In the genomic region with DNA sequence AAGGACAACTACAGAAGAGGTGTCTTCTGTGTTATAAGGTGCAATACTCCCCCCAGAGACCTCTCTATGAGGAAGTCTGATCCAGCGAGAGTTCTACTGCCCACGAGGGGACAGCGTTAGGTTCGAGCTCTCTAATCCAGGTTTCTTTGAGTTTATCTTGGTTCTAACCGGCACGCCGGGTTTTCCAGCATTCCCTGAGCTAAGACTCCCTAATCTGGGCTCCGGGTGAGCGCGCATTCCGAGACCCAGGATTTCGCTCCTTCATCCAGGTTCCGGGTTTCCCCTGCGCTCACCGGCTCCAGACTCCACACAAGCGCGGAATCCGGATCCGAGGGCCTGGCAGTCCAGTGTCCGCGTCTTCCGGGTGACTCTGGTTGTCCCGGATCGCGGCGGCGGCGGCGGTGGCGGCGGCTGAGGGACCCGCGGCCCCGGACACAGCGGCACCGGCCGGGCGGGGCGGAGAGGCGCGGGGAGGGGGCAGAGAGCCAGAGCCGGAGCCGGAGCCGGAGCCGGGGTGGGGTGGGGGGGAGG, we compare ENCODE assay signal across 1 cellular context.
A peak's percentile ranks its signal among the peaks of the same experiment; 100 is the strongest.
TF ChIP-seq lines count a peak whose summit lies in the region.

A gene with protein sequence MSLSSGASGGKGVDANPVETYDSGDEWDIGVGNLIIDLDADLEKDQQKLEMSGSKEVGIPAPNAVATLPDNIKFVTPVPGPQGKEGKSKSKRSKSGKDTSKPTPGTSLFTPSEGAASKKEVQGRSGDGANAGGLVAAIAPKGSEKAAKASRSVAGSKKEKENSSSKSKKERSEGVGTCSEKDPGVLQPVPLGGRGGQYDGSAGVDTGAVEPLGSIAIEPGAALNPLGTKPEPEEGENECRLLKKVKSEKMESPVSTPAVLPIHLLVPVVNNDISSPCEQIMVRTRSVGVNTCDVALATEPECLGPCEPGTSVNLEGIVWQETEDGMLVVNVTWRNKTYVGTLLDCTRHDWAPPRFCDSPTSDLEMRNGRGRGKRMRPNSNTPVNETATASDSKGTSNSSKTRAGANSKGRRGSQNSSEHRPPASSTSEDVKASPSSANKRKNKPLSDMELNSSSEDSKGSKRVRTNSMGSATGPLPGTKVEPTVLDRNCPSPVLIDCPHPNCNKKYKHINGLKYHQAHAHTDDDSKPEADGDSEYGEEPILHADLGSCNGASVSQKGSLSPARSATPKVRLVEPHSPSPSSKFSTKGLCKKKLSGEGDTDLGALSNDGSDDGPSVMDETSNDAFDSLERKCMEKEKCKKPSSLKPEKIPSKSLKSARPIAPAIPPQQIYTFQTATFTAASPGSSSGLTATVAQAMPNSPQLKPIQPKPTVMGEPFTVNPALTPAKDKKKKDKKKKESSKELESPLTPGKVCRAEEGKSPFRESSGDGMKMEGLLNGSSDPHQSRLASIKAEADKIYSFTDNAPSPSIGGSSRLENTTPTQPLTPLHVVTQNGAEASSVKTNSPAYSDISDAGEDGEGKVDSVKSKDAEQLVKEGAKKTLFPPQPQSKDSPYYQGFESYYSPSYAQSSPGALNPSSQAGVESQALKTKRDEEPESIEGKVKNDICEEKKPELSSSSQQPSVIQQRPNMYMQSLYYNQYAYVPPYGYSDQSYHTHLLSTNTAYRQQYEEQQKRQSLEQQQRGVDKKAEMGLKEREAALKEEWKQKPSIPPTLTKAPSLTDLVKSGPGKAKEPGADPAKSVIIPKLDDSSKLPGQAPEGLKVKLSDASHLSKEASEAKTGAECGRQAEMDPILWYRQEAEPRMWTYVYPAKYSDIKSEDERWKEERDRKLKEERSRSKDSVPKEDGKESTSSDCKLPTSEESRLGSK (N-terminal part only) (plus strand): TSS at position 373 of the 531 bp plus-strand sequence. CDS start 38,842 bp downstream, outside the sequence.

TF ChIP-seq in WTC11, 78 proteins besides CTCF, POLR2A, EP300 and RAD21 (continued from another document):
- TF ChIP-seq, protein P1, sequence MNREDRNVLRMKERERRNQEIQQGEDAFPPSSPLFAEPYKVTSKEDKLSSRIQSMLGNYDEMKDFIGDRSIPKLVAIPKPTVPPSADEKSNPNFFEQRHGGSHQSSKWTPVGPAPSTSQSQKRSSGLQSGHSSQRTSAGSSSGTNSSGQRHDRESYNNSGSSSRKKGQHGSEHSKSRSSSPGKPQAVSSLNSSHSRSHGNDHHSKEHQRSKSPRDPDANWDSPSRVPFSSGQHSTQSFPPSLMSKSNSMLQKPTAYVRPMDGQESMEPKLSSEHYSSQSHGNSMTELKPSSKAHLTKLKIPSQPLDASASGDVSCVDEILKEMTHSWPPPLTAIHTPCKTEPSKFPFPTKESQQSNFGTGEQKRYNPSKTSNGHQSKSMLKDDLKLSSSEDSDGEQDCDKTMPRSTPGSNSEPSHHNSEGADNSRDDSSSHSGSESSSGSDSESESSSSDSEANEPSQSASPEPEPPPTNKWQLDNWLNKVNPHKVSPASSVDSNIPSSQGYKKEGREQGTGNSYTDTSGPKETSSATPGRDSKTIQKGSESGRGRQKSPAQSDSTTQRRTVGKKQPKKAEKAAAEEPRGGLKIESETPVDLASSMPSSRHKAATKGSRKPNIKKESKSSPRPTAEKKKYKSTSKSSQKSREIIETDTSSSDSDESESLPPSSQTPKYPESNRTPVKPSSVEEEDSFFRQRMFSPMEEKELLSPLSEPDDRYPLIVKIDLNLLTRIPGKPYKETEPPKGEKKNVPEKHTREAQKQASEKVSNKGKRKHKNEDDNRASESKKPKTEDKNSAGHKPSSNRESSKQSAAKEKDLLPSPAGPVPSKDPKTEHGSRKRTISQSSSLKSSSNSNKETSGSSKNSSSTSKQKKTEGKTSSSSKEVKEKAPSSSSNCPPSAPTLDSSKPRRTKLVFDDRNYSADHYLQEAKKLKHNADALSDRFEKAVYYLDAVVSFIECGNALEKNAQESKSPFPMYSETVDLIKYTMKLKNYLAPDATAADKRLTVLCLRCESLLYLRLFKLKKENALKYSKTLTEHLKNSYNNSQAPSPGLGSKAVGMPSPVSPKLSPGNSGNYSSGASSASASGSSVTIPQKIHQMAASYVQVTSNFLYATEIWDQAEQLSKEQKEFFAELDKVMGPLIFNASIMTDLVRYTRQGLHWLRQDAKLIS (CRISPR knock-in tag; IDR thresholded peaks at IDR 0.05; ENCODE audit: borderline replicate concordance) = no peak; the same call in 1 of the 2 replicates
- TF ChIP-seq, protein P2, sequence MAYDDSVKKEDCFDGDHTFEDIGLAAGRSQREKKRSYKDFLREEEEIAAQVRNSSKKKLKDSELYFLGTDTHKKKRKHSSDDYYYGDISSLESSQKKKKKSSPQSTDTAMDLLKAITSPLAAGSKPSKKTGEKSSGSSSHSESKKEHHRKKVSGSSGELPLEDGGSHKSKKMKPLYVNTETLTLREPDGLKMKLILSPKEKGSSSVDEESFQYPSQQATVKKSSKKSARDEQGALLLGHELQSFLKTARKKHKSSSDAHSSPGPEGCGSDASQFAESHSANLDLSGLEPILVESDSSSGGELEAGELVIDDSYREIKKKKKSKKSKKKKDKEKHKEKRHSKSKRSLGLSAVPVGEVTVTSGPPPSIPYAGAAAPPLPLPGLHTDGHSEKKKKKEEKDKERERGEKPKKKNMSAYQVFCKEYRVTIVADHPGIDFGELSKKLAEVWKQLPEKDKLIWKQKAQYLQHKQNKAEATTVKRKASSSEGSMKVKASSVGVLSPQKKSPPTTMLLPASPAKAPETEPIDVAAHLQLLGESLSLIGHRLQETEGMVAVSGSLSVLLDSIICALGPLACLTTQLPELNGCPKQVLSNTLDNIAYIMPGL (CRISPR knock-in tag; IDR thresholded peaks at IDR 0.05) = peak; percentile 80
- TF ChIP-seq GTF2I (CRISPR knock-in tag; conservative IDR thresholded peaks at IDR 0.05) (no peak), ZNF416 (CRISPR knock-in tag; IDR thresholded peaks at IDR 0.05) (no peak), NR2C2 (CRISPR knock-in tag; IDR thresholded peaks at IDR 0.05) (no peak)
- TF ChIP-seq, protein P3, sequence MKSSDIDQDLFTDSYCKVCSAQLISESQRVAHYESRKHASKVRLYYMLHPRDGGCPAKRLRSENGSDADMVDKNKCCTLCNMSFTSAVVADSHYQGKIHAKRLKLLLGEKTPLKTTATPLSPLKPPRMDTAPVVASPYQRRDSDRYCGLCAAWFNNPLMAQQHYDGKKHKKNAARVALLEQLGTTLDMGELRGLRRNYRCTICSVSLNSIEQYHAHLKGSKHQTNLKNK (CRISPR knock-in tag; IDR thresholded peaks at IDR 0.05) = no peak
- TF ChIP-seq, protein P4, sequence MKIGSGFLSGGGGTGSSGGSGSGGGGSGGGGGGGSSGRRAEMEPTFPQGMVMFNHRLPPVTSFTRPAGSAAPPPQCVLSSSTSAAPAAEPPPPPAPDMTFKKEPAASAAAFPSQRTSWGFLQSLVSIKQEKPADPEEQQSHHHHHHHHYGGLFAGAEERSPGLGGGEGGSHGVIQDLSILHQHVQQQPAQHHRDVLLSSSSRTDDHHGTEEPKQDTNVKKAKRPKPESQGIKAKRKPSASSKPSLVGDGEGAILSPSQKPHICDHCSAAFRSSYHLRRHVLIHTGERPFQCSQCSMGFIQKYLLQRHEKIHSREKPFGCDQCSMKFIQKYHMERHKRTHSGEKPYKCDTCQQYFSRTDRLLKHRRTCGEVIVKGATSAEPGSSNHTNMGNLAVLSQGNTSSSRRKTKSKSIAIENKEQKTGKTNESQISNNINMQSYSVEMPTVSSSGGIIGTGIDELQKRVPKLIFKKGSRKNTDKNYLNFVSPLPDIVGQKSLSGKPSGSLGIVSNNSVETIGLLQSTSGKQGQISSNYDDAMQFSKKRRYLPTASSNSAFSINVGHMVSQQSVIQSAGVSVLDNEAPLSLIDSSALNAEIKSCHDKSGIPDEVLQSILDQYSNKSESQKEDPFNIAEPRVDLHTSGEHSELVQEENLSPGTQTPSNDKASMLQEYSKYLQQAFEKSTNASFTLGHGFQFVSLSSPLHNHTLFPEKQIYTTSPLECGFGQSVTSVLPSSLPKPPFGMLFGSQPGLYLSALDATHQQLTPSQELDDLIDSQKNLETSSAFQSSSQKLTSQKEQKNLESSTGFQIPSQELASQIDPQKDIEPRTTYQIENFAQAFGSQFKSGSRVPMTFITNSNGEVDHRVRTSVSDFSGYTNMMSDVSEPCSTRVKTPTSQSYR (CRISPR knock-in tag; IDR thresholded peaks at IDR 0.05) = 0 out of 2 replicates have a peak, but pooled peaks have one; percentile 49
- TF ChIP-seq, protein P5, sequence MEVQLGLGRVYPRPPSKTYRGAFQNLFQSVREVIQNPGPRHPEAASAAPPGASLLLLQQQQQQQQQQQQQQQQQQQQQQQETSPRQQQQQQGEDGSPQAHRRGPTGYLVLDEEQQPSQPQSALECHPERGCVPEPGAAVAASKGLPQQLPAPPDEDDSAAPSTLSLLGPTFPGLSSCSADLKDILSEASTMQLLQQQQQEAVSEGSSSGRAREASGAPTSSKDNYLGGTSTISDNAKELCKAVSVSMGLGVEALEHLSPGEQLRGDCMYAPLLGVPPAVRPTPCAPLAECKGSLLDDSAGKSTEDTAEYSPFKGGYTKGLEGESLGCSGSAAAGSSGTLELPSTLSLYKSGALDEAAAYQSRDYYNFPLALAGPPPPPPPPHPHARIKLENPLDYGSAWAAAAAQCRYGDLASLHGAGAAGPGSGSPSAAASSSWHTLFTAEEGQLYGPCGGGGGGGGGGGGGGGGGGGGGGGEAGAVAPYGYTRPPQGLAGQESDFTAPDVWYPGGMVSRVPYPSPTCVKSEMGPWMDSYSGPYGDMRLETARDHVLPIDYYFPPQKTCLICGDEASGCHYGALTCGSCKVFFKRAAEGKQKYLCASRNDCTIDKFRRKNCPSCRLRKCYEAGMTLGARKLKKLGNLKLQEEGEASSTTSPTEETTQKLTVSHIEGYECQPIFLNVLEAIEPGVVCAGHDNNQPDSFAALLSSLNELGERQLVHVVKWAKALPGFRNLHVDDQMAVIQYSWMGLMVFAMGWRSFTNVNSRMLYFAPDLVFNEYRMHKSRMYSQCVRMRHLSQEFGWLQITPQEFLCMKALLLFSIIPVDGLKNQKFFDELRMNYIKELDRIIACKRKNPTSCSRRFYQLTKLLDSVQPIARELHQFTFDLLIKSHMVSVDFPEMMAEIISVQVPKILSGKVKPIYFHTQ (CRISPR knock-in tag; IDR thresholded peaks at IDR 0.05) = no peak
- TF ChIP-seq, protein P6, sequence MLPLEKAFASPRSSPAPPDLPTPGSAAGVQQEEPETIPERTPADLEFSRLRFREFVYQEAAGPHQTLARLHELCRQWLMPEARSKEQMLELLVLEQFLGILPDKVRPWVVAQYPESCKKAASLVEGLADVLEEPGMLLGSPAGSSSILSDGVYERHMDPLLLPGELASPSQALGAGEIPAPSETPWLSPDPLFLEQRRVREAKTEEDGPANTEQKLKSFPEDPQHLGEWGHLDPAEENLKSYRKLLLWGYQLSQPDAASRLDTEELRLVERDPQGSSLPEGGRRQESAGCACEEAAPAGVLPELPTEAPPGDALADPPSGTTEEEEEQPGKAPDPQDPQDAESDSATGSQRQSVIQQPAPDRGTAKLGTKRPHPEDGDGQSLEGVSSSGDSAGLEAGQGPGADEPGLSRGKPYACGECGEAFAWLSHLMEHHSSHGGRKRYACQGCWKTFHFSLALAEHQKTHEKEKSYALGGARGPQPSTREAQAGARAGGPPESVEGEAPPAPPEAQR (CRISPR knock-in tag; IDR thresholded peaks at IDR 0.05) = no peak
- TF ChIP-seq, protein P7, sequence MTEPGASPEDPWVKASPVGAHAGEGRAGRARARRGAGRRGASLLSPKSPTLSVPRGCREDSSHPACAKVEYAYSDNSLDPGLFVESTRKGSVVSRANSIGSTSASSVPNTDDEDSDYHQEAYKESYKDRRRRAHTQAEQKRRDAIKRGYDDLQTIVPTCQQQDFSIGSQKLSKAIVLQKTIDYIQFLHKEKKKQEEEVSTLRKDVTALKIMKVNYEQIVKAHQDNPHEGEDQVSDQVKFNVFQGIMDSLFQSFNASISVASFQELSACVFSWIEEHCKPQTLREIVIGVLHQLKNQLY (CRISPR knock-in tag; IDR thresholded peaks at IDR 0.05) = no peak
TF ChIP-seq in WTC11: peak in this region for 28.
